1 cellular context compared by ENCODE assay signal in genomic region chr9:86703346-86703745, GRCh38.
TF ChIP-seq lines count a peak whose summit lies in the region.

No MANE protein-coding gene starts in this region.

TF ChIP-seq in SK-N-SH treated with all-trans-retinoic acid at 6 μM for 48 hours, 23 proteins besides CTCF, POLR2A, EP300 and RAD21 (continued from another document):
- TF ChIP-seq TOX (CRISPR knock-in tag; IDR thresholded peaks at IDR 0.05; ENCODE audit: borderline replicate concordance) (no peak), PPARA (CRISPR knock-in tag; IDR thresholded peaks at IDR 0.05; ENCODE audit: borderline replicate concordance) (no peak), ZNF8 (CRISPR knock-in tag; IDR thresholded peaks at IDR 0.05) (no peak), PATZ1 (CRISPR knock-in tag; IDR thresholded peaks at IDR 0.05; ENCODE audit: borderline replicate concordance) (no peak)
